Comparison of ENCODE assay signal across 8 cellular contexts in the genomic region with DNA sequence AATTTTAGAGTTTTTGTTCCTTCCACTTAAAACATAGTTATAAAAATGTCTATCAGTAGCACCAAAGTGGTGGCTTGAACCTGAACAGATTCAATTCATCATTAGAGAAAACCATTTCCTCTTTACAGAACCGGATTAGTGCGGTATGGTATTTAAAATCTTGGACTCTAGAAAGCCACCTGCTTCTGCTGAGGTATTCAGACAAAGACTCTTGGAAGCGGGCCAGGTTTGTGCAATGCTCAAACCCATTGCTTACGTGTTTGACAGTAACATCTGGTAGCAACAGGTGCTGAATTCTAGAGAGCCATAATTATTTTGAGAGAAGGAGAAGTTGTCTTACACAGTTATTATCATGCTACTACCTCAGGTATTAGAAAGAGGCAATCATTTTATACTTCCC.
DNase-seq lines count a peak whose midpoint lies in the region.

No MANE protein-coding gene starts in this region.

- no peak overlapping the region for H3K4me3 ChIP-seq in H7 (ENCODE audit: insufficient read depth, low read depth, low read length)

- DNase-seq in SIG-M5 treated with dmso at 0.1 percent for 504 hours (lab: John Stamatoyannopoulos, UW; ENCODE audit: unreplicated experiment) = peak; percentile 11
- no peak for DNase-seq in SIG-M5 (lab: John Stamatoyannopoulos, UW)
- DNase-seq in NCI-H1092 (lab: John Stamatoyannopoulos, UW) = peak; percentile 97
- DNase-seq in SK-N-DZ (ENCODE audit: low spot score) = peak; percentile 41
- no peak for DNase-seq in central memory CD4-positive, alpha-beta T cell
- no peak for DNase-seq in amniotic stem cell (lab: John Stamatoyannopoulos, UW)
- DNase-seq in KBM-7 = no peak
- no peak for DNase-seq in H7

- no peaks in the 10 kb centered on the region for H3K27me3 ChIP-seq in H7 (ENCODE audit: control insufficient read depth, insufficient read depth, low read length)

- in situ Hi-C loops in KBM-7 (cut with MboI; ENCODE audit: low pct_unique_long_range_greater_than_20kb, low sequenced_read_pairs) = no loop called here

- no peaks in the 10 kb centered on the region for H3K36me3 ChIP-seq in H7 (replicated peaks; ENCODE audit: control insufficient read depth, insufficient read depth, low read length)

Comparison
In these comparisons a context has a peak if more than half of its experiments do, and no peak if none do; other contexts are left out.
1. DNase-seq: peak in SIG-M5 treated with dmso at 0.1 percent for 504 hours (single experiment), NCI-H1092 (single experiment) and SK-N-DZ (single experiment); none in SIG-M5 (single experiment), central memory CD4-positive, alpha-beta T cell (single experiment), amniotic stem cell (single experiment), KBM-7 (single experiment) and H7 (single experiment).